In the genomic region with DNA sequence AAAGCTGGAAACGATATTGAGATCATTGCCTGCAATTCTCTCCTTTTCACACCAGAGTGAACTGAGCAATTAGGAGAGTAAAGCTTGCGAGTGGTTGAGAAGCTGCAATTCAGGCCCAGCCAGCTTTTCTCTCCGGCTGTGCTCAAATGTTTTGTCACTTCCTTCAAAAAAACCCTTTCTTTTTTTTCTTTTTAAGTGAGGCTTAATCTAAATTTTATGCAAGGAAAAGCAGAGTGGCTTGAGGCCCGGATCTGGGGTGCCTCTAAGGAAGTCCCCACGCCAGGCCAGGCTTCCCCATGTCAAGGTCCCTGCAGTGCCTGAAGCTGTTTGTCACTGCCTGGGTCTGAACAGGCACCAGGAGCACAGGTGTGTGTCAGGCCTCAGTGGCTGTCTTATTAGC, we compare ENCODE assay signal across 29 cellular contexts.
"Had no signal": no experiment of that assay in that cellular context is flagged by ENCODE, and none has a peak within 500 bp of the region (broad histone marks: within the 10 kb centered on the region; RNA-seq: fewer than 3 reads in every experiment).

No MANE protein-coding gene starts in this region.

- H3K9me3 ChIP-seq: heart right ventricle, left lung, lower lobe of right lung, neutrophil, psoas muscle, right lobe of liver, suprapubic skin, thoracic aorta, tibial artery, uterus had no signal

- H3K4me1 Mint-ChIP-seq: naive B cell; neural crest cell; stimulated activated effector memory CD8-positive, alpha-beta T cell treated with anti-CD3 and anti-CD28 coated beads, Interleukin-12 subunit alpha, Interleukin-12 subunit beta, amount 100 ng/mL, for 72 hours had no signal

- H3K4me3 Mint-ChIP-seq: mesothelial cell of epicardium; naive B cell; nephron; neural crest cell; stimulated activated effector memory CD8-positive, alpha-beta T cell treated with anti-CD3 and anti-CD28 coated beads, Interleukin-12 subunit alpha, Interleukin-12 subunit beta, amount 100 ng/mL, for 72 hours; stimulated activated naive CD8-positive, alpha-beta T cell treated with anti-CD3 and anti-CD28 coated beads, Interleukin-15, Interleukin-2, amounts not matched to agents 100 ng/mL and 50 ng/mL, for 24 hours had no signal

- H3K4me1 ChIP-seq: heart right ventricle, left lung, lower lobe of right lung, parathyroid adenoma, psoas muscle, right lobe of liver, suprapubic skin, tibial artery, uterus had no signal

- H3K9me3 Mint-ChIP-seq: mesothelial cell of epicardium; nephron; neural crest cell; stimulated activated naive CD8-positive, alpha-beta T cell treated with anti-CD3 and anti-CD28 coated beads, Interleukin-15, Interleukin-2, amounts not matched to agents 100 ng/mL and 50 ng/mL, for 24 hours had no signal

- H3K4me2 ChIP-seq: hepatocyte had no signal

- H3K79me2 ChIP-seq: hepatocyte, parathyroid adenoma had no signal

- H3K27me3 ChIP-seq: neutrophil, right lobe of liver, uterus had no signal

- H3K27ac Mint-ChIP-seq: mesothelial cell of epicardium; naive B cell; stimulated activated effector memory CD8-positive, alpha-beta T cell treated with anti-CD3 and anti-CD28 coated beads, Interleukin-12 subunit alpha, Interleukin-12 subunit beta, amount 100 ng/mL, for 72 hours; stimulated activated naive CD8-positive, alpha-beta T cell treated with anti-CD3 and anti-CD28 coated beads, Interleukin-15, Interleukin-2, amounts not matched to agents 100 ng/mL and 50 ng/mL, for 24 hours had no signal

- DNase-seq: heart right ventricle; islet precursor cell; kidney glomerular epithelial cell; left cardiac atrium; lower lobe of right lung; mammary epithelial cell; mesendoderm; naive B cell; occipital lobe; psoas muscle; right lobe of liver; stimulated activated CD4-positive, alpha-beta T cell treated with anti-CD3 and anti-CD28 coated beads, Interleukin-12 subunit alpha, Interleukin-12 subunit beta, amount 100 ng/mL, for 4 hours; stimulated activated CD4-positive, alpha-beta T cell treated with anti-CD3 and anti-CD28 coated beads, Interleukin-15, amount 100 ng/mL, for 24 hours; stimulated activated CD4-positive, alpha-beta T cell treated with anti-CD3 and anti-CD28 coated beads, Interleukin-4, amount 100 ng/mL, for 24 hours; stimulated activated naive CD4-positive, alpha-beta T cell; tibial artery; trophoblast cell; uterus had no signal

- H3K27ac ChIP-seq: heart right ventricle, hepatocyte, left lung, lower lobe of right lung, neutrophil, parathyroid adenoma, psoas muscle, right lobe of liver, suprapubic skin, thoracic aorta, tibial artery, uterus had no signal

- H3K27me3 Mint-ChIP-seq: stimulated activated naive CD8-positive, alpha-beta T cell treated with anti-CD3 and anti-CD28 coated beads, Interleukin-15, Interleukin-2, amounts not matched to agents 100 ng/mL and 50 ng/mL, for 24 hours had no signal

- H2AFZ ChIP-seq: hepatocyte, parathyroid adenoma had no signal

- H3K36me3 Mint-ChIP-seq: mesothelial cell of epicardium; naive B cell; stimulated activated effector memory CD8-positive, alpha-beta T cell treated with anti-CD3 and anti-CD28 coated beads, Interleukin-12 subunit alpha, Interleukin-12 subunit beta, amount 100 ng/mL, for 72 hours had no signal

- H3K9ac ChIP-seq: parathyroid adenoma had no signal

- ATAC-seq: heart right ventricle; left cardiac atrium; left lung; psoas muscle; right lobe of liver; stimulated activated effector memory CD8-positive, alpha-beta T cell treated with anti-CD3 and anti-CD28 coated beads, Interleukin-12 subunit alpha, Interleukin-12 subunit beta, amount 100 ng/mL, for 72 hours had no signal
